ENCODE assay signal across 13 cellular contexts in genomic region chr21:45543710-45544448, GRCh38. TPM values are rescaled to one million over a fixed set of nuclear protein-coding genes. Genes with fewer than 3 reads are reported as not detected.
A peak's percentile ranks its signal among the peaks of the same experiment; 100 is the strongest.
DNase-seq lines count a peak whose midpoint lies in the region; ATAC-seq and TF ChIP-seq lines count a peak whose summit lies in the region.
"Had no signal": no experiment of that assay in that cellular context is flagged by ENCODE, and none has a peak within 500 bp of the region (broad histone marks: within the 10 kb centered on the region; RNA-seq: fewer than 3 reads in every experiment).

No MANE protein-coding gene starts in this region.

- no peaks in the 10 kb centered on the region for H3K27me3 ChIP-seq in WERI-Rb-1 (ENCODE audit: insufficient read depth, low read depth, severe bottlenecking)
- no peaks in the 10 kb centered on the region for H3K27me3 ChIP-seq in trophoblast cell (ENCODE audit: insufficient read depth, low read length)

- no peak for ATAC-seq in effector memory CD8-positive, alpha-beta T cell (replicated peaks)
- no peak for ATAC-seq in GM21737 (IDR thresholded peaks at IDR 0.05; ENCODE audit: unreplicated experiment)
- ATAC-seq: activated CD4-positive, CD25-positive, alpha-beta regulatory T cell treated with anti-CD3 and anti-CD28 coated beads, Interleukin-2, amount 50 U/mL, for 24 hours had no signal

- peak overlapping the region; percentile 63 for H2BK12ac ChIP-seq in trophoblast cell (ENCODE audit: low read length)

- H3K23ac ChIP-seq in trophoblast cell (ENCODE audit: low read length) = no peak overlapping the region

- H4K12ac ChIP-seq in trophoblast cell (ENCODE audit: low read depth, low read length) = peak overlapping the region; percentile 63

- peaks cover 24% of the 10 kb centered on the region for H3K79me1 ChIP-seq in trophoblast cell (ENCODE audit: low read length)

- H3K4ac ChIP-seq in trophoblast cell (ENCODE audit: low read depth, low read length) = no peak overlapping the region

- H3K9me3 Mint-ChIP-seq in effector memory CD8-positive, alpha-beta T cell = no peaks in the 10 kb centered on the region

- CTCF ChIA-PET in GM10248 (lab: Yijun Ruan, JAX) = interaction anchor here (1.6 to 2.4 kb wide), 2 partner anchors 12 to 52 kb away, joined by 4 to 7 read pairs; no protein-coding TSS in a partner anchor

- peak overlapping the region; percentile 5 for H3K18ac ChIP-seq in trophoblast cell (ENCODE audit: low read length)

- H3K4me3 Mint-ChIP-seq in effector memory CD8-positive, alpha-beta T cell = peak overlapping the region; percentile 41 to 56

- H3K4me2 ChIP-seq in trophoblast cell (ENCODE audit: low read length) = no peak overlapping the region

- H3K14ac ChIP-seq in trophoblast cell (ENCODE audit: low read length) = peak overlapping the region; percentile 47

- no peak overlapping the region for H2AFZ ChIP-seq in trophoblast cell (ENCODE audit: insufficient read depth, low read length, poor library complexity)

- peaks cover 15 to 28% of the 10 kb centered on the region in 2 experiments for H3K4me1 ChIP-seq in trophoblast cell (ENCODE audit: control insufficient read depth in 1 of 2, insufficient read depth in 2 of 2, low read length in 2 of 2)

- H3K27ac ChIP-seq in WERI-Rb-1 = no peak overlapping the region
- no peak overlapping the region for H3K27ac ChIP-seq in trophoblast cell (ENCODE audit: low read depth, low read length)
- H3K27ac ChIP-seq: thoracic aorta had no signal

- peak overlapping the region; percentile 1 for H2BK5ac ChIP-seq in trophoblast cell (ENCODE audit: low read depth, low read length, poor library complexity)

- peak overlapping the region; percentile 31 for H2AK5ac ChIP-seq in trophoblast cell (ENCODE audit: low read length)

- peak overlapping the region; percentile 59 for H4K8ac ChIP-seq in trophoblast cell (ENCODE audit: low read depth, low read length)

- no CpG with 5 or more reads among the region's 23 CpGs for WGBS in trophoblast cell (ENCODE audit: extremely low coverage, insufficient coverage, insufficient read length)

- peaks cover 0 to 5% of the 10 kb centered on the region in 2 donors for H3K4me1 Mint-ChIP-seq in effector memory CD8-positive, alpha-beta T cell (ENCODE audit: low read depth in 2 of 2)

- peak overlapping the region; percentile 53 for H4K91ac ChIP-seq in trophoblast cell (ENCODE audit: low read depth, low read length)

- H3K9ac ChIP-seq in trophoblast cell (ENCODE audit: low read length) = no peak overlapping the region

- DNase-seq in GM10248 (ENCODE audit: extremely low spot score) (peak; percentile 28), WERI-Rb-1 (peak; percentile 24), trophoblast cell (no peak), globus pallidus (ENCODE audit: low spot score) (no peak), HUDEP-2 (lab: John Stamatoyannopoulos, UW; ENCODE audit: unreplicated experiment in 76 of 76) (no peak), GM20000 (ENCODE audit: low spot score) (no peak)
- no peak for DNase-seq in effector memory CD8-positive, alpha-beta T cell
- DNase-seq: effector memory CD4-positive, alpha-beta T cell; NCI-H69; small intestine had no signal

- POLR2A ChIA-PET in GM10248 (lab: Yijun Ruan, JAX) = no interaction called here

- peaks cover 2% of the 10 kb centered on the region for H3K79me2 ChIP-seq in trophoblast cell (ENCODE audit: control insufficient read depth, insufficient read depth, low read length, poor library complexity)

- peaks cover 12% of the 10 kb centered on the region for H3K36me3 ChIP-seq in WERI-Rb-1
- H3K36me3 ChIP-seq in trophoblast cell (ENCODE audit: control insufficient read depth in 1 of 2, insufficient read depth in 2 of 2, low read length in 2 of 2) = no peaks in the 10 kb centered on the region
- H3K36me3 ChIP-seq: thoracic aorta had no signal

- TF ChIP-seq CTCF in GM10248 (IDR thresholded peaks at IDR 0.05; ENCODE audit: control extremely low read depth, extremely low read depth, low read depth, missing control alignments) (no peak), WERI-Rb-1 (IDR thresholded peaks at IDR 0.05; ENCODE audit: low read depth, low read length) (no peak), GM20000 (IDR thresholded peaks at IDR 0.05; ENCODE audit: extremely low read depth, missing control alignments) (no peak)

- H3K9me3 ChIP-seq in WERI-Rb-1 (ENCODE audit: severe bottlenecking) (no peaks in the 10 kb centered on the region), trophoblast cell (ENCODE audit: insufficient read depth, low read depth, low read length) (no peaks in the 10 kb centered on the region)
- H3K9me3 ChIP-seq: thoracic aorta had no signal

- H3K4me3 ChIP-seq in WERI-Rb-1 (ENCODE audit: low read depth, low read length) (no peak overlapping the region), trophoblast cell (ENCODE audit: low read depth, low read length) (no peak overlapping the region)

- no peaks in the 10 kb centered on the region for H3K27me3 Mint-ChIP-seq in effector memory CD8-positive, alpha-beta T cell

- no peak overlapping the region for H3K27ac Mint-ChIP-seq in effector memory CD8-positive, alpha-beta T cell

- no peaks in the 10 kb centered on the region for H3K36me3 Mint-ChIP-seq in effector memory CD8-positive, alpha-beta T cell (ENCODE audit: insufficient read depth)

- H2BK120ac ChIP-seq in trophoblast cell (ENCODE audit: insufficient read depth, low read length, poor library complexity) = peak overlapping the region; percentile 19

RNA-seq across cellular contexts. Expression of gene SLC19A1, which starts 1.6 kb away (rescaled TPM):
- 124 and 145 TPM in 2 replicates for polyA plus RNA-seq in trophoblast cell (2013)

Comparison
In these comparisons a context has a peak if more than half of its experiments do, and no peak if none do; other contexts are left out.
1. DNase-seq: peak in GM10248 (single experiment) and WERI-Rb-1 (single experiment); none in effector memory CD8-positive, alpha-beta T cell (0 of 3), trophoblast cell (0 of 2), globus pallidus (single experiment), HUDEP-2 (0 of 76) and GM20000 (single experiment).